8 cellular contexts compared by ENCODE assay signal in genomic region chr14:93930989-93931307, GRCh38. TPM values are rescaled to one million over a fixed set of nuclear protein-coding genes. Genes with fewer than 3 reads are reported as not detected.
"Had no signal": no experiment of that assay in that cellular context is flagged by ENCODE, and none has a peak within 500 bp of the region (broad histone marks: within the 10 kb centered on the region; RNA-seq: fewer than 3 reads in every experiment).

No MANE protein-coding gene starts in this region.

- DNase-seq: H9, HCEC 1CT had no signal

- H2AFZ ChIP-seq: GM23338 had no signal

- ATAC-seq: GM23338 had no signal

- H3K4me2 ChIP-seq: GM23338 had no signal

- H3K4me3 ChIP-seq: GM23338 had no signal

- FAIRE-seq: H1, H54, HTR-8/SVneo had no signal

RNA-seq across cellular contexts. Expression of gene FAM181A, which starts 3.8 kb away (rescaled TPM):
- total RNA-seq: GM23338, H1, H9, HT-29 had no signal
- polyA plus RNA-seq: GM23338, H1, IgD-negative memory B cell had no signal
